ENCODE assay signal across 1 cellular context in genomic region chr17:37750768-37751466, GRCh38.
TF ChIP-seq lines count a peak whose summit lies in the region.

No MANE protein-coding gene starts in this region.

TF ChIP-seq in HepG2, 621 proteins besides CTCF, POLR2A, EP300 and RAD21:
- TF ChIP-seq ZNF263 (CRISPR knock-in tag; IDR thresholded peaks at IDR 0.05) = peak; percentile 93
- no peak for TF ChIP-seq ZNF572 (CRISPR knock-in tag; IDR thresholded peaks at IDR 0.05)
